In genomic region chr2:72629062-72629461, GRCh38 we compare ENCODE assay signal across 19 cellular contexts.
DNase-seq lines count a peak whose midpoint lies in the region; ATAC-seq, FAIRE-seq and TF ChIP-seq lines count a peak whose summit lies in the region.
"Had no signal": no experiment of that assay in that cellular context is flagged by ENCODE, and none has a peak within 500 bp of the region (broad histone marks: within the 10 kb centered on the region; RNA-seq: fewer than 3 reads in every experiment).

No MANE protein-coding gene starts in this region.

- H3K36me3 Mint-ChIP-seq in stimulated activated naive B cell treated with anti-CD40 and anti-IgM and Interleukin-4, amounts not matched to agents 10 μg/mL and 1 μg/mL and 100 μg/mL, for 72 hours, result no peaks in the 10 kb centered on the region
- H3K36me3 Mint-ChIP-seq: CD14-positive monocyte, IgD-negative memory B cell had no signal

- H3K27ac Mint-ChIP-seq in stimulated activated naive B cell treated with anti-CD40 and anti-IgM and Interleukin-4, amounts not matched to agents 10 μg/mL and 1 μg/mL and 100 μg/mL, for 72 hours, result no peak overlapping the region
- H3K27ac Mint-ChIP-seq: B cell, IgD-negative memory B cell had no signal

- ATAC-seq in A549, result no peak
- ATAC-seq in right cardiac atrium, result peak; percentile 70 to 80
- no peak for ATAC-seq in stimulated activated naive B cell treated with anti-CD40 and anti-IgM and Interleukin-4, amounts not matched to agents 10 μg/mL and 1 μg/mL and 100 μg/mL, for 72 hours (replicated peaks)
- no peak for ATAC-seq in upper lobe of right lung

- peak; percentile 18 for FAIRE-seq in A549 (lab: Jason Lieb, UNC)
- FAIRE-seq: RCC 7860 had no signal

- H3K27me3 Mint-ChIP-seq in stimulated activated naive B cell treated with anti-CD40 and anti-IgM and Interleukin-4, amounts not matched to agents 10 μg/mL and 1 μg/mL and 100 μg/mL, for 72 hours, result no peaks in the 10 kb centered on the region
- H3K27me3 Mint-ChIP-seq: B cell, IgD-negative memory B cell had no signal

- H3K4me1 Mint-ChIP-seq in stimulated activated naive B cell treated with anti-CD40 and anti-IgM and Interleukin-4, amounts not matched to agents 10 μg/mL and 1 μg/mL and 100 μg/mL, for 72 hours, result no peaks in the 10 kb centered on the region
- H3K4me1 Mint-ChIP-seq: B cell, CD14-positive monocyte, IgD-negative memory B cell had no signal

- POLR2A ChIA-PET in A549 (lab: Yijun Ruan, JAX), result no interaction called here

- no peak overlapping the region for H3K4me3 ChIP-seq in A549
- no peak overlapping the region for H3K4me3 ChIP-seq in fibroblast of villous mesenchyme (ENCODE audit: low read depth, low read length)
- no peak overlapping the region for H3K4me3 ChIP-seq in right cardiac atrium (ENCODE audit: low read length)
- no peak overlapping the region for H3K4me3 ChIP-seq in upper lobe of right lung

- no peaks in the 10 kb centered on the region for H3K9me3 Mint-ChIP-seq in stimulated activated naive B cell treated with anti-CD40 and anti-IgM and Interleukin-4, amounts not matched to agents 10 μg/mL and 1 μg/mL and 100 μg/mL, for 72 hours
- H3K9me3 Mint-ChIP-seq: IgD-negative memory B cell had no signal

- no peak for TF ChIP-seq EP300 in A549 (IDR thresholded peaks at IDR 0.05)

- H3K27ac ChIP-seq in A549 (no peak overlapping the region), right cardiac atrium (ENCODE audit: low read length) (no peak overlapping the region), upper lobe of right lung (no peak overlapping the region)

- TF ChIP-seq CTCF in A549 (IDR thresholded peaks at IDR 0.05) (no peak), fibroblast of villous mesenchyme (IDR thresholded peaks at IDR 0.05; ENCODE audit: insufficient read depth, low read depth, low read length) (no peak), upper lobe of right lung (IDR thresholded peaks at IDR 0.05) (no peak)

- DNase-seq in A549 (ENCODE audit: low read depth in 1 of 2, low spot score in 1 of 2), result no peak
- peak; percentile 56 for DNase-seq in amniotic epithelial cell (ENCODE audit: low read depth)
- peak; percentile 16 for DNase-seq in fibroblast of villous mesenchyme (ENCODE audit: low read depth)
- no peak for DNase-seq in right cardiac atrium
- DNase-seq in NCI-H2171 treated with DMSO at 0.1 percent for 48 hours (lab: John Stamatoyannopoulos, UW), result no peak
- DNase-seq in NCI-H1694 (lab: John Stamatoyannopoulos, UW), result no peak
- DNase-seq in stimulated activated naive B cell treated with anti-CD40 and anti-IgM and Interleukin-4, amounts not matched to agents 10 μg/mL and 1 μg/mL and 100 μg/mL, for 72 hours, result no peak
- DNase-seq in upper lobe of right lung, result no peak
- DNase-seq: DMS53, GDM1, NCI-H1105, NCI-H2081, NCI-H446 treated with DMSO at 0.1 percent for 48 hours, NCI-H526 treated with DMSO at 0.1 percent for 48 hours, OCI-M1 had no signal

- no peaks in the 10 kb centered on the region for H3K36me3 ChIP-seq in upper lobe of right lung

- no peaks in the 10 kb centered on the region for H3K9me3 ChIP-seq in A549
- no peaks in the 10 kb centered on the region for H3K9me3 ChIP-seq in right cardiac atrium (ENCODE audit: control insufficient read depth, low read length)
- no peaks in the 10 kb centered on the region for H3K9me3 ChIP-seq in upper lobe of right lung

- 92% methylated on average over 1 of the region's 1 CpG for WGBS in A549 (ENCODE audit: missing lambda C conversion rate)
- 64% methylated on average over 1 of the region's 1 CpG for WGBS in right cardiac atrium

- H3K27me3 ChIP-seq in right cardiac atrium (ENCODE audit: control insufficient read depth, insufficient read depth) (no peaks in the 10 kb centered on the region), upper lobe of right lung (no peaks in the 10 kb centered on the region)

- intact Hi-C loops in right cardiac atrium (cut with DNase I), result no loop called here
- intact Hi-C loops in upper lobe of right lung (cut with DNase I), result no loop called here

- H3K4me1 ChIP-seq in A549, result peaks cover 28% of the 10 kb centered on the region
- H3K4me1 ChIP-seq in right cardiac atrium (ENCODE audit: control insufficient read depth, insufficient read depth, low read length), result peaks cover 1% of the 10 kb centered on the region
- H3K4me1 ChIP-seq in upper lobe of right lung, result no peaks in the 10 kb centered on the region

- no peak overlapping the region for H3K4me3 Mint-ChIP-seq in stimulated activated naive B cell treated with anti-CD40 and anti-IgM and Interleukin-4, amounts not matched to agents 10 μg/mL and 1 μg/mL and 100 μg/mL, for 72 hours
- H3K4me3 Mint-ChIP-seq: B cell, CD14-positive monocyte, IgD-negative memory B cell had no signal

- TF ChIP-seq RAD21 in A549 (conservative IDR thresholded peaks at IDR 0.05 in 1 of 2, IDR thresholded peaks at IDR 0.05 in 1 of 2), result no peak

- TF ChIP-seq POLR2A in A549 (IDR thresholded peaks at IDR 0.05; ENCODE audit: low read length), result no peak

- CTCF ChIA-PET in A549 (lab: Yijun Ruan, JAX), result no interaction called here

- H3K4me2 ChIP-seq in A549, result no peak overlapping the region

TF ChIP-seq in A549, 52 proteins besides CTCF, POLR2A, EP300 and RAD21:
- no peak for TF ChIP-seq ZNF302 (CRISPR knock-in tag; IDR thresholded peaks at IDR 0.05)
- no peak for TF ChIP-seq MAX (IDR thresholded peaks at IDR 0.05)
- no peak for TF ChIP-seq SREBF2 (IDR thresholded peaks at IDR 0.05)
- no peak for TF ChIP-seq HDAC2 (IDR thresholded peaks at IDR 0.05)
- TF ChIP-seq GATA3 (IDR thresholded peaks at IDR 0.05; ENCODE audit: borderline replicate concordance), result no peak
- TF ChIP-seq RCOR1 (IDR thresholded peaks at IDR 0.05; ENCODE audit: low read depth, low read length), result no peak
- no peak for TF ChIP-seq PBX3 (IDR thresholded peaks at IDR 0.05)
- no peak for TF ChIP-seq REST (IDR thresholded peaks at IDR 0.05)
- TF ChIP-seq HMGXB4 (CRISPR knock-in tag; IDR thresholded peaks at IDR 0.05; ENCODE audit: borderline replicate concordance), result no peak

Comparison
In these comparisons a context has a peak if more than half of its experiments do, and no peak if none do; other contexts are left out.
1. ATAC-seq: peak in right cardiac atrium (2 of 2); none in A549 (0 of 2), stimulated activated naive B cell treated with anti-CD40 and anti-IgM and Interleukin-4, amounts not matched to agents 10 μg/mL and 1 μg/mL and 100 μg/mL, for 72 hours (0 of 2) and upper lobe of right lung (single experiment).
2. DNase-seq: peak in amniotic epithelial cell (single experiment) and fibroblast of villous mesenchyme (single experiment); none in A549 (0 of 2), right cardiac atrium (0 of 3), NCI-H2171 treated with DMSO at 0.1 percent for 48 hours (single experiment), NCI-H1694 (single experiment), stimulated activated naive B cell treated with anti-CD40 and anti-IgM and Interleukin-4, amounts not matched to agents 10 μg/mL and 1 μg/mL and 100 μg/mL, for 72 hours (single experiment) and upper lobe of right lung (single experiment).